ENCODE assay signal across 38 cellular contexts in genomic region chr20:63307538-63308217, GRCh38. TPM values are rescaled to one million over a fixed set of nuclear protein-coding genes. Genes with fewer than 3 reads are reported as not detected.
"Had no signal": no experiment of that assay in that cellular context is flagged by ENCODE, and none has a peak within 500 bp of the region (broad histone marks: within the 10 kb centered on the region; RNA-seq: fewer than 3 reads in every experiment).

No MANE protein-coding gene starts in this region.

- H3K4me2 ChIP-seq: KMS-11, PC-9 had no signal

- DNase-seq: activated CD4-positive, alpha-beta T cell treated with anti-CD3 and anti-CD28 coated beads for 1 hour; activated CD4-positive, alpha-beta T cell treated with anti-CD3 and anti-CD28 coated beads for 48 hours; activated CD4-positive, CD25-positive, alpha-beta regulatory T cell; activated CD8-positive, alpha-beta T cell treated with anti-CD3 and anti-CD28 coated beads for 36 hours; activated effector memory CD4-positive, alpha-beta T cell treated with anti-CD3 and anti-CD28 coated beads, Interleukin-2, amount 50 U/mL, for 16 hours; activated naive CD4-positive, alpha-beta T cell; activated naive CD4-positive, alpha-beta T cell treated with anti-CD3 and anti-CD28 coated beads, Interleukin-2, amount 50 U/mL, for 16 hours; activated naive CD8-positive, alpha-beta T cell treated with anti-CD3 and anti-CD28 coated beads for 36 hours; activated T-cell treated with anti-CD3 and anti-CD28 coated beads, Interleukin-2, amount 50 U/mL, for 1 hour; activated T-cell treated with anti-CD3 and anti-CD28 coated beads, Interleukin-2, amount 50 U/mL, for 72 hours; amniotic stem cell; aorta; brain microvascular endothelial cell; central memory CD4-positive, alpha-beta T cell; MM.1S; MV-4-11; NCI-H1092; NCI-H1436 treated with DMSO at 0.1 percent for 48 hours; NCI-H1694 treated with DMSO at 0.1 percent for 48 hours; NCI-H2029; NCI-H345; NCI-H524 treated with DMSO at 0.1 percent for 48 hours; PC-9; SHP77; SJCRH30; T1000; WERI-Rb-1 had no signal

- FAIRE-seq: RCC 7860 had no signal

- H3K27ac Mint-ChIP-seq: activated CD8-positive, alpha-beta T cell treated with anti-CD3 and anti-CD28 coated beads for 36 hours; activated naive CD8-positive, alpha-beta T cell treated with anti-CD3 and anti-CD28 coated beads for 36 hours; activated T-cell treated with anti-CD3 and anti-CD28 coated beads, Interleukin-2, amount 50 U/mL, for 72 hours; activated T-helper 17 cell treated with anti-CD3 and anti-CD28 coated beads, Interleukin-2, amount 50 U/mL, for 72 hours had no signal

- H3K27ac ChIP-seq: brain microvascular endothelial cell, KMS-11, PC-9, RWPE1, SJCRH30, SK-N-MC, WERI-Rb-1 had no signal

- H3K4me3 Mint-ChIP-seq: activated CD8-positive, alpha-beta T cell treated with anti-CD3 and anti-CD28 coated beads for 36 hours; activated naive CD8-positive, alpha-beta T cell treated with anti-CD3 and anti-CD28 coated beads for 36 hours; activated T-cell treated with anti-CD3 and anti-CD28 coated beads, Interleukin-2, amount 50 U/mL, for 72 hours; activated T-helper 17 cell treated with anti-CD3 and anti-CD28 coated beads, Interleukin-2, amount 50 U/mL, for 72 hours had no signal

- H3K9me3 Mint-ChIP-seq: activated naive CD8-positive, alpha-beta T cell treated with anti-CD3 and anti-CD28 coated beads for 36 hours; activated T-cell treated with anti-CD3 and anti-CD28 coated beads, Interleukin-2, amount 50 U/mL, for 72 hours had no signal

- ATAC-seq: activated CD8-positive, alpha-beta T cell treated with anti-CD3 and anti-CD28 coated beads for 36 hours; activated T-cell treated with anti-CD3 and anti-CD28 coated beads, Interleukin-2, amount 50 U/mL, for 72 hours; activated T-helper 17 cell treated with anti-CD3 and anti-CD28 coated beads, Interleukin-2, amount 50 U/mL, for 72 hours had no signal

- H3K4me1 Mint-ChIP-seq: activated naive CD8-positive, alpha-beta T cell treated with anti-CD3 and anti-CD28 coated beads for 36 hours; activated T-helper 17 cell treated with anti-CD3 and anti-CD28 coated beads, Interleukin-2, amount 50 U/mL, for 72 hours had no signal

- H3K9ac ChIP-seq: KMS-11 had no signal

- H2AFZ ChIP-seq: PC-9 had no signal

- H3K36me3 Mint-ChIP-seq: activated naive CD8-positive, alpha-beta T cell treated with anti-CD3 and anti-CD28 coated beads for 36 hours had no signal

- H3K9me3 ChIP-seq: SJCRH30 had no signal

- H3K27me3 ChIP-seq: brain microvascular endothelial cell had no signal

- H3K4me3 ChIP-seq: PC-9, SJCRH30, SK-N-MC had no signal

- H3K36me3 ChIP-seq: brain microvascular endothelial cell, SJCRH30, WERI-Rb-1 had no signal

RNA-seq across cellular contexts. Expression of gene COL20A1, which starts 14.7 kb away (rescaled TPM):
- total RNA-seq: activated CD8-positive, alpha-beta memory T cell treated with anti-CD3 and anti-CD28 coated beads for 36 hours; PC-9; SJCRH30; T-helper 2 cell treated with Interferon-gamma antibody and Interleukin-4, amounts not matched to agents 100 ng/mL and 5 ng/mL, for 36 hours had no signal

RNA-seq across cellular contexts. Expression of gene NKAIN4, which starts 53.4 kb away (rescaled TPM):
- total RNA-seq: activated CD8-positive, alpha-beta memory T cell treated with anti-CD3 and anti-CD28 coated beads for 36 hours; activated CD8-positive, alpha-beta T cell treated with anti-CD3 and anti-CD28 coated beads for 36 hours; activated naive CD8-positive, alpha-beta T cell treated with anti-CD3 and anti-CD28 coated beads for 36 hours; activated T-cell treated with anti-CD3 and anti-CD28 coated beads, Interleukin-2, amount 50 U/mL, for 72 hours; activated T-helper 17 cell treated with anti-CD3 and anti-CD28 coated beads, Interleukin-2, amount 50 U/mL, for 72 hours; aorta; LHCN-M2; NCI-H460; OCI-LY7; PC-9; T-helper 1 cell treated with Interleukin-12 subunit alpha and Interleukin-12 subunit beta and Interleukin-4 antibody, amounts not matched to agents 30 ng/mL and 1 ng/mL, for 36 hours; T-helper 2 cell treated with Interferon-gamma antibody and Interleukin-4, amounts not matched to agents 100 ng/mL and 5 ng/mL, for 36 hours had no signal
- polyA plus RNA-seq: aorta had no signal

RNA-seq across cellular contexts. Expression of gene CHRNA4, which starts 53.5 kb away (rescaled TPM):
- total RNA-seq: activated CD8-positive, alpha-beta memory T cell treated with anti-CD3 and anti-CD28 coated beads for 36 hours; activated CD8-positive, alpha-beta T cell treated with anti-CD3 and anti-CD28 coated beads for 36 hours; activated naive CD8-positive, alpha-beta T cell treated with anti-CD3 and anti-CD28 coated beads for 36 hours; activated T-cell treated with anti-CD3 and anti-CD28 coated beads, Interleukin-2, amount 50 U/mL, for 72 hours; activated T-helper 17 cell treated with anti-CD3 and anti-CD28 coated beads, Interleukin-2, amount 50 U/mL, for 72 hours; aorta; LHCN-M2; NCI-H460; OCI-LY7; PC-9; T-helper 1 cell treated with Interleukin-12 subunit alpha and Interleukin-12 subunit beta and Interleukin-4 antibody, amounts not matched to agents 30 ng/mL and 1 ng/mL, for 36 hours; T-helper 2 cell treated with Interferon-gamma antibody and Interleukin-4, amounts not matched to agents 100 ng/mL and 5 ng/mL, for 36 hours had no signal
- polyA plus RNA-seq: aorta had no signal
